In the genomic region with DNA sequence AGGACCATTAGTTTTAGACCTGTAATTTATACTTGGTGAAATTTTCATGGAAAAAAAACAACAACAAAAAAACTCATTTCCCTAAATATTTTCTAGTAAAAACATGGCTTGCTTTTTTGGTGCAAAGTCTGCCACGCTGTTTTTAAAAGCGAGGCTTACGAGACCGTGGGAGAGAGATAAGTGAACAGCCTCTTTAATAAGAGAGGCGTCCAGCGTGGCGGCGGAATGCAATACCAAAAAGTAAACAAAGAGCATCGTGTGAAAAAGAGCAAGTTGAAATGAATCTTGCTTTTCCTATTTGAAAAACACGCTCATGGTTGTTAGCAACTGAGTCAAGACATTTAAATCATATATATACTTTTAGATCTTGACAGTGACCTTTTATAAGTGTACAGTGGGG, we compare ENCODE assay signal across 26 cellular contexts.
"Had no signal": no experiment of that assay in that cellular context is flagged by ENCODE, and none has a peak within 500 bp of the region (broad histone marks: within the 10 kb centered on the region; RNA-seq: fewer than 3 reads in every experiment).

No MANE protein-coding gene starts in this region.

- H3K27ac ChIP-seq: colonic mucosa, esophagus muscularis mucosa, gastrocnemius medialis, heart right ventricle, hepatocyte, left lung, lower lobe of right lung had no signal

- H3K4me2 ChIP-seq: hepatocyte had no signal

- H3K4me1 Mint-ChIP-seq: immature natural killer cell had no signal

- H3K9me3 ChIP-seq: colonic mucosa, gastrocnemius medialis, left lung, lower lobe of right lung, mucosa of descending colon had no signal

- DNase-seq: colonic mucosa; cortex of kidney; effector CD4-positive, alpha-beta T cell; effector memory CD4-positive, alpha-beta T cell; foreskin fibroblast; foreskin melanocyte; gastrocnemius medialis; glutamatergic neuron; head of caudate nucleus; heart right ventricle; hypothalamus; immature natural killer cell; islet precursor cell; kidney; kidney glomerular epithelial cell; left colon; left lung; left ventricle myocardium superior; lower lobe of right lung; mesenchymal stem cell; mucosa of descending colon; naive B cell had no signal

- H3K36me3 Mint-ChIP-seq: immature natural killer cell had no signal

- H3K79me2 ChIP-seq: hepatocyte had no signal

- H3K27ac Mint-ChIP-seq: dendritic cell treated with granulocyte-macrophage colony-stimulating factor and Interleukin-4, amounts not matched to agents 40 ng/mL and 50 ng/mL, for 4 days; immature natural killer cell; mesothelial cell of epicardium; naive B cell had no signal

- H2AFZ ChIP-seq: hepatocyte had no signal

- H3K4me1 ChIP-seq: colonic mucosa, left lung, lower lobe of right lung had no signal

- H3K27me3 ChIP-seq: colonic mucosa, esophagus muscularis mucosa, gastrocnemius medialis, heart right ventricle, hepatocyte had no signal

- H3K9me3 Mint-ChIP-seq: dendritic cell treated with granulocyte-macrophage colony-stimulating factor and Interleukin-4, amounts not matched to agents 40 ng/mL and 50 ng/mL, for 4 days; immature natural killer cell had no signal

- H3K36me3 ChIP-seq: colonic mucosa, esophagus muscularis mucosa, gastrocnemius medialis, heart right ventricle, left lung, lower lobe of right lung had no signal

- H3K4me3 Mint-ChIP-seq: dendritic cell treated with granulocyte-macrophage colony-stimulating factor and Interleukin-4, amounts not matched to agents 40 ng/mL and 50 ng/mL, for 4 days; immature natural killer cell; mesothelial cell of epicardium; naive B cell had no signal

- H3K4me3 ChIP-seq: colonic mucosa, esophagus muscularis mucosa, gastrocnemius medialis, heart right ventricle, hepatocyte, left lung, lower lobe of right lung, mucosa of descending colon had no signal
